In genomic region chr1:238830036-238830611, GRCh38 we compare ENCODE assay signal across 25 cellular contexts.
DNase-seq lines count a peak whose midpoint lies in the region; FAIRE-seq and TF ChIP-seq lines count a peak whose summit lies in the region.
"Had no signal": no experiment of that assay in that cellular context is flagged by ENCODE, and none has a peak within 500 bp of the region (broad histone marks: within the 10 kb centered on the region; RNA-seq: fewer than 3 reads in every experiment).

No MANE protein-coding gene starts in this region.

- H3K4me3 ChIP-seq in HEK293 (ENCODE audit: low read depth, low read length) (no peak overlapping the region), WERI-Rb-1 (ENCODE audit: low read depth, low read length) (no peak overlapping the region), transverse colon (no peak overlapping the region)
- H3K4me3 ChIP-seq: BLaER1, GM12878 had no signal

- no peak for TF ChIP-seq CTCF in D721Med (IDR thresholded peaks at IDR 0.05; ENCODE audit: insufficient read depth, missing control alignments)
- TF ChIP-seq CTCF in HEK293 (tag by site-specific recombination; IDR thresholded peaks at IDR 0.05): no peak
- no peak for TF ChIP-seq CTCF in WERI-Rb-1 (IDR thresholded peaks at IDR 0.05; ENCODE audit: low read depth, low read length)
- no peak for TF ChIP-seq CTCF in transverse colon (IDR thresholded peaks at IDR 0.05)

- no peak overlapping the region for H3K27ac ChIP-seq in HEK293 (ENCODE audit: extremely low read depth, low read depth, low read length)
- no peak overlapping the region for H3K27ac ChIP-seq in WERI-Rb-1
- no peak overlapping the region for H3K27ac ChIP-seq in transverse colon
- H3K27ac ChIP-seq: BLaER1 had no signal

- DNase-seq in D721Med (ENCODE audit: insufficient read length, low spot score): no peak
- peak; percentile 35 for DNase-seq in WERI-Rb-1
- DNase-seq in activated naive CD4-positive, alpha-beta T cell (lab: John Stamatoyannopoulos, UW): no peak
- DNase-seq in DMS114 treated with DMSO at 0.1 percent for 48 hours (lab: John Stamatoyannopoulos, UW; ENCODE audit: unreplicated experiment): no peak
- DNase-seq in transverse colon: no peak
- DNase-seq: 8988T; ACHN; BE2C; C1 segment of cervical spinal cord; CD4-positive, alpha-beta memory T cell; CD4-positive, CD25-positive, alpha-beta regulatory T cell; CD8-positive, alpha-beta memory T cell; COR-L47; DMS153; DMS53; DMS79; DND-41; EL; GDM1 had no signal

- H3K4me1 ChIP-seq in HEK293 (ENCODE audit: control insufficient read depth, insufficient read depth, low read length): no peaks in the 10 kb centered on the region
- H3K4me1 ChIP-seq in transverse colon: no peaks in the 10 kb centered on the region
- H3K4me1 ChIP-seq: BE2C, BLaER1 had no signal

- H3K36me3 ChIP-seq in HEK293 (ENCODE audit: control insufficient read depth in 2 of 2, insufficient read depth in 1 of 2, low read length in 2 of 2) (no peaks in the 10 kb centered on the region), WERI-Rb-1 (no peaks in the 10 kb centered on the region), transverse colon (no peaks in the 10 kb centered on the region)
- H3K36me3 ChIP-seq: BE2C, BLaER1 had no signal

- intact Hi-C loops in transverse colon (cut with DNase I; ENCODE audit: low total_unique reads): no loop called here

- CTCF ChIA-PET in HEK293 (lab: Yijun Ruan, JAX): no interaction called here

- peak; percentile 79 for FAIRE-seq in D721Med (lab: Jason Lieb, UNC)
- FAIRE-seq: A204.1, GM12878, GM12892, GM18507 had no signal

- no peaks in the 10 kb centered on the region; the same call in none of the 2 replicates for H3K9me3 ChIP-seq in HEK293 (ENCODE audit: control insufficient read depth, insufficient read depth, low read depth, low read length)
- H3K9me3 ChIP-seq in WERI-Rb-1 (ENCODE audit: severe bottlenecking): peaks cover 15% of the 10 kb centered on the region
- peaks cover 0 to 8% of the 10 kb centered on the region in 2 donors for H3K9me3 ChIP-seq in transverse colon
- H3K9me3 ChIP-seq: BE2C had no signal

- H3K27me3 ChIP-seq in WERI-Rb-1 (ENCODE audit: insufficient read depth, low read depth, severe bottlenecking) (no peaks in the 10 kb centered on the region), transverse colon (no peaks in the 10 kb centered on the region)
- H3K27me3 ChIP-seq: BE2C, BLaER1 had no signal

- no peak for TF ChIP-seq POLR2A in transverse colon (IDR thresholded peaks at IDR 0.05)

- 50 to 71% methylated on average over 2 to 3 of the region's 3 CpGs for WGBS in transverse colon (ENCODE audit: low coverage in 1 of 2), 2 donors

- no peak for TF ChIP-seq EP300 in transverse colon (IDR thresholded peaks at IDR 0.05; ENCODE audit: low read depth)

- in situ Hi-C loops in transverse colon (cut with MboI; ENCODE audit: low pct_ligation_motif_present in 1 of 4, low pct_unique_long_range_greater_than_20kb in 1 of 4, low sequenced_read_pairs in 3 of 4): no loop called here

- POLR2A ChIA-PET in HEK293 (lab: Yijun Ruan, JAX): no interaction called here

TF ChIP-seq in HEK293, 187 proteins besides CTCF, POLR2A, EP300 and RAD21:
- TF ChIP-seq ZNF391 (tag by site-specific recombination; IDR thresholded peaks at IDR 0.05; ENCODE audit: borderline replicate concordance, low read depth) (no peak), TRIM28 (IDR thresholded peaks at IDR 0.05; ENCODE audit: borderline replicate concordance, low read length) (peak; percentile 84; the same call in 1 of the 2 replicates), SETDB1 (IDR thresholded peaks at IDR 0.05; ENCODE audit: insufficient read length, low read length) (peak; percentile 87)
